In genomic region chr18:58113337-58113736, GRCh38 we compare ENCODE assay signal across 17 cellular contexts.
A peak's percentile ranks its signal among the peaks of the same experiment; 100 is the strongest.
DNase-seq lines count a peak whose midpoint lies in the region; ATAC-seq and TF ChIP-seq lines count a peak whose summit lies in the region.
"Had no signal": no experiment of that assay in that cellular context is flagged by ENCODE, and none has a peak within 500 bp of the region (broad histone marks: within the 10 kb centered on the region; RNA-seq: fewer than 3 reads in every experiment).

No MANE protein-coding gene starts in this region.

- TF ChIP-seq POLR2A in GM19099 (IDR thresholded peaks at IDR 0.05; ENCODE audit: extremely low read depth, insufficient read length, low read depth): peak; percentile 29

- H3K4me3 ChIP-seq in WERI-Rb-1 (ENCODE audit: low read depth, low read length): no peak overlapping the region
- H3K4me3 ChIP-seq: dorsolateral prefrontal cortex, lung, right lobe of liver, upper lobe of right lung had no signal

- in situ Hi-C loops in GM13976 (cut with MboI; ENCODE audit: low sequenced_read_pairs, unreplicated experiment): loop anchor here (25.0 kb wide), 1 partner anchor 476 kb away; no protein-coding TSS in a partner anchor

- peak overlapping the region; percentile 77 for H3K27ac ChIP-seq in WERI-Rb-1
- H3K27ac ChIP-seq: dorsolateral prefrontal cortex, right lobe of liver, upper lobe of right lung had no signal

- no peaks in the 10 kb centered on the region for H3K27me3 ChIP-seq in WERI-Rb-1 (ENCODE audit: insufficient read depth, low read depth, severe bottlenecking)
- H3K27me3 ChIP-seq: BE2C, right lobe of liver, upper lobe of right lung had no signal

- no peaks in the 10 kb centered on the region for H3K9me3 ChIP-seq in WERI-Rb-1 (ENCODE audit: severe bottlenecking)
- H3K9me3 ChIP-seq: BE2C, right lobe of liver, upper lobe of right lung had no signal

- DNase-seq in GM13976 (ENCODE audit: low spot score): peak; percentile 56
- no peak for DNase-seq in WERI-Rb-1
- no peak for DNase-seq in mesenteric fat pad (ENCODE audit: low spot score)
- no peak for DNase-seq in NCI-H1048 (lab: John Stamatoyannopoulos, UW)
- no peak for DNase-seq in iPS-NIHi7 (ENCODE audit: extremely low spot score)
- DNase-seq: activated CD4-positive, alpha-beta T cell treated with anti-CD3 and anti-CD28 coated beads, Interleukin-2, amount 50 U/mL, for 48 hours; BE2C; dorsolateral prefrontal cortex; right lobe of liver; SIG-M5; stimulated activated CD4-positive, alpha-beta T cell treated with anti-CD3 and anti-CD28 coated beads, Interleukin-4, amount 100 ng/mL, for 24 hours; upper lobe of right lung had no signal

- peak; percentile 77 for ATAC-seq in HG02759 (IDR thresholded peaks at IDR 0.05; ENCODE audit: unreplicated experiment)
- ATAC-seq: HepG2; stimulated activated effector memory CD8-positive, alpha-beta T cell treated with anti-CD3 and anti-CD28 coated beads, Interleukin-12 subunit alpha, Interleukin-12 subunit beta, amount 100 ng/mL, for 72 hours; upper lobe of right lung had no signal

- H3K36me3 ChIP-seq in WERI-Rb-1: peaks cover 10% of the 10 kb centered on the region
- H3K36me3 ChIP-seq: BE2C, right lobe of liver, upper lobe of right lung had no signal

- TF ChIP-seq CTCF in GM13976 (IDR thresholded peaks at IDR 0.05; ENCODE audit: borderline replicate concordance, control extremely low read depth, extremely low read depth, insufficient read depth, missing control alignments): no peak
- no peak for TF ChIP-seq CTCF in WERI-Rb-1 (IDR thresholded peaks at IDR 0.05; ENCODE audit: low read depth, low read length)
